1 cellular context compared by ENCODE assay signal in genomic region chr9:20621553-20622329, GRCh38.
TF ChIP-seq lines count a peak whose summit lies in the region.

No MANE protein-coding gene starts in this region.

TF ChIP-seq in GM12878, 131 proteins besides CTCF, POLR2A, EP300 and RAD21 (continued from another document):
- TF ChIP-seq ZBTB11 (CRISPR knock-in tag; IDR thresholded peaks at IDR 0.05) (no peak), ELK1 (IDR thresholded peaks at IDR 0.05; ENCODE audit: low read depth, low read length) (no peak), ESRRA (IDR thresholded peaks at IDR 0.05; ENCODE audit: low read length) (no peak), TARDBP (IDR thresholded peaks at IDR 0.05; ENCODE audit: borderline replicate concordance) (peak; percentile 36; the same call in 1 of the 2 replicates), IKZF1 (conservative IDR thresholded peaks at IDR 0.05) (0 out of 2 replicates have a peak, but pooled peaks have one; percentile 6), CHD2 (IDR thresholded peaks at IDR 0.05; ENCODE audit: borderline replicate concordance, low read depth, low read length) (no peak), PAX8 (IDR thresholded peaks at IDR 0.05) (no peak), ZBED1 (IDR thresholded peaks at IDR 0.05; ENCODE audit: borderline replicate concordance) (no peak), MTA3 (IDR thresholded peaks at IDR 0.05; ENCODE audit: borderline replicate concordance, low read length) (no peak), KDM1A (IDR thresholded peaks at IDR 0.05; ENCODE audit: borderline replicate concordance) (no peak), ZNF24 (IDR thresholded peaks at IDR 0.05) (no peak; the same call in 1 of the 2 replicates), NKRF (conservative IDR thresholded peaks at IDR 0.05) (peak; percentile 47; the same call in 1 of the 2 replicates), BCL3 (IDR thresholded peaks at IDR 0.05; ENCODE audit: borderline replicate concordance, insufficient read depth, low read depth, low read length, poor library complexity, severe bottlenecking) (no peak), BCL11A (IDR thresholded peaks at IDR 0.05; ENCODE audit: low read depth, low read length) (no peak), MEF2B (IDR thresholded peaks at IDR 0.05; ENCODE audit: partially characterized antibody, poor library complexity, severe bottlenecking) (no peak), NR2F1 (conservative IDR thresholded peaks at IDR 0.05) (no peak; the same call in 1 of the 2 replicates), LARP7 (IDR thresholded peaks at IDR 0.05) (peak; percentile 42; the same call in 1 of the 2 replicates), ZNF384 (IDR thresholded peaks at IDR 0.05; ENCODE audit: borderline replicate concordance, low read depth, low read length) (no peak), ATF3 (IDR thresholded peaks at IDR 0.05; ENCODE audit: borderline replicate concordance, extremely low read depth, low read depth, low read length) (no peak), SMARCA5 (IDR thresholded peaks at IDR 0.05) (peak; percentile 62), DPF2 (IDR thresholded peaks at IDR 0.05) (peak; percentile 76; the same call in 1 of the 2 replicates), RUNX3 (IDR thresholded peaks at IDR 0.05; ENCODE audit: low read length) (0 out of 2 replicates have a peak, but pooled peaks have one; percentile 16), POU2F2 (IDR thresholded peaks at IDR 0.05; ENCODE audit: borderline replicate concordance, low read depth, low read length) (no peak), CREB1 (IDR thresholded peaks at IDR 0.05; ENCODE audit: low read depth) (peak; percentile 10; the same call in 1 of the 2 replicates), SMAD5 (IDR thresholded peaks at IDR 0.05; ENCODE audit: low read depth) (no peak), SIN3A (IDR thresholded peaks at IDR 0.05; ENCODE audit: low read depth, low read length) (peak; percentile 19; the same call in 1 of the 2 replicates), STAT3 (IDR thresholded peaks at IDR 0.05; ENCODE audit: low read depth, low read length) (no peak), POLR2AphosphoS2 (IDR thresholded peaks at IDR 0.05; ENCODE audit: low read depth, low read length) (0 out of 2 replicates have a peak, but pooled peaks have one; percentile 7), ATF7 (IDR thresholded peaks at IDR 0.05; ENCODE audit: low read depth) (0 out of 2 replicates have a peak, but pooled peaks have one; percentile 11), ZNF217 (IDR thresholded peaks at IDR 0.05) (0 out of 2 replicates have a peak, but pooled peaks have one; percentile 35), ZNF622 (IDR thresholded peaks at IDR 0.05) (no peak), YY1 (IDR thresholded peaks at IDR 0.05; ENCODE audit: low read depth, low read length) (0 out of 2 replicates have a peak, but pooled peaks have one; percentile 28), SREBF1 (IDR thresholded peaks at IDR 0.05; ENCODE audit: low read length) (no peak), BACH1 (IDR thresholded peaks at IDR 0.05; ENCODE audit: borderline replicate concordance) (peak; percentile 53; the same call in 1 of the 2 replicates), HSF1 (IDR thresholded peaks at IDR 0.05; ENCODE audit: low read depth, low read length) (no peak), JUND (IDR thresholded peaks at IDR 0.05; ENCODE audit: low read depth, low read length) (no peak), FOS (IDR thresholded peaks at IDR 0.05; ENCODE audit: borderline replicate concordance, extremely low read depth, insufficient read length) (no peak), ASH2L (IDR thresholded peaks at IDR 0.05; ENCODE audit: borderline replicate concordance, low read depth) (peak; percentile 23; the same call in 1 of the 2 replicates)
- TF ChIP-seq, protein P1, sequence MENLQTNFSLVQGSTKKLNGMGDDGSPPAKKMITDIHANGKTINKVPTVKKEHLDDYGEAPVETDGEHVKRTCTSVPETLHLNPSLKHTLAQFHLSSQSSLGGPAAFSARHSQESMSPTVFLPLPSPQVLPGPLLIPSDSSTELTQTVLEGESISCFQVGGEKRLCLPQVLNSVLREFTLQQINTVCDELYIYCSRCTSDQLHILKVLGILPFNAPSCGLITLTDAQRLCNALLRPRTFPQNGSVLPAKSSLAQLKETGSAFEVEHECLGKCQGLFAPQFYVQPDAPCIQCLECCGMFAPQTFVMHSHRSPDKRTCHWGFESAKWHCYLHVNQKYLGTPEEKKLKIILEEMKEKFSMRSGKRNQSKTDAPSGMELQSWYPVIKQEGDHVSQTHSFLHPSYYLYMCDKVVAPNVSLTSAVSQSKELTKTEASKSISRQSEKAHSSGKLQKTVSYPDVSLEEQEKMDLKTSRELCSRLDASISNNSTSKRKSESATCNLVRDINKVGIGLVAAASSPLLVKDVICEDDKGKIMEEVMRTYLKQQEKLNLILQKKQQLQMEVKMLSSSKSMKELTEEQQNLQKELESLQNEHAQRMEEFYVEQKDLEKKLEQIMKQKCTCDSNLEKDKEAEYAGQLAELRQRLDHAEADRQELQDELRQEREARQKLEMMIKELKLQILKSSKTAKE (IDR thresholded peaks at IDR 0.05; ENCODE audit: low read depth, poor library complexity, severe bottlenecking): peak; percentile 10
- TF ChIP-seq, protein P2, sequence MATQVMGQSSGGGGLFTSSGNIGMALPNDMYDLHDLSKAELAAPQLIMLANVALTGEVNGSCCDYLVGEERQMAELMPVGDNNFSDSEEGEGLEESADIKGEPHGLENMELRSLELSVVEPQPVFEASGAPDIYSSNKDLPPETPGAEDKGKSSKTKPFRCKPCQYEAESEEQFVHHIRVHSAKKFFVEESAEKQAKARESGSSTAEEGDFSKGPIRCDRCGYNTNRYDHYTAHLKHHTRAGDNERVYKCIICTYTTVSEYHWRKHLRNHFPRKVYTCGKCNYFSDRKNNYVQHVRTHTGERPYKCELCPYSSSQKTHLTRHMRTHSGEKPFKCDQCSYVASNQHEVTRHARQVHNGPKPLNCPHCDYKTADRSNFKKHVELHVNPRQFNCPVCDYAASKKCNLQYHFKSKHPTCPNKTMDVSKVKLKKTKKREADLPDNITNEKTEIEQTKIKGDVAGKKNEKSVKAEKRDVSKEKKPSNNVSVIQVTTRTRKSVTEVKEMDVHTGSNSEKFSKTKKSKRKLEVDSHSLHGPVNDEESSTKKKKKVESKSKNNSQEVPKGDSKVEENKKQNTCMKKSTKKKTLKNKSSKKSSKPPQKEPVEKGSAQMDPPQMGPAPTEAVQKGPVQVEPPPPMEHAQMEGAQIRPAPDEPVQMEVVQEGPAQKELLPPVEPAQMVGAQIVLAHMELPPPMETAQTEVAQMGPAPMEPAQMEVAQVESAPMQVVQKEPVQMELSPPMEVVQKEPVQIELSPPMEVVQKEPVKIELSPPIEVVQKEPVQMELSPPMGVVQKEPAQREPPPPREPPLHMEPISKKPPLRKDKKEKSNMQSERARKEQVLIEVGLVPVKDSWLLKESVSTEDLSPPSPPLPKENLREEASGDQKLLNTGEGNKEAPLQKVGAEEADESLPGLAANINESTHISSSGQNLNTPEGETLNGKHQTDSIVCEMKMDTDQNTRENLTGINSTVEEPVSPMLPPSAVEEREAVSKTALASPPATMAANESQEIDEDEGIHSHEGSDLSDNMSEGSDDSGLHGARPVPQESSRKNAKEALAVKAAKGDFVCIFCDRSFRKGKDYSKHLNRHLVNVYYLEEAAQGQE (IDR thresholded peaks at IDR 0.05; ENCODE audit: low read depth, low read length): no peak
- TF ChIP-seq, protein P3, sequence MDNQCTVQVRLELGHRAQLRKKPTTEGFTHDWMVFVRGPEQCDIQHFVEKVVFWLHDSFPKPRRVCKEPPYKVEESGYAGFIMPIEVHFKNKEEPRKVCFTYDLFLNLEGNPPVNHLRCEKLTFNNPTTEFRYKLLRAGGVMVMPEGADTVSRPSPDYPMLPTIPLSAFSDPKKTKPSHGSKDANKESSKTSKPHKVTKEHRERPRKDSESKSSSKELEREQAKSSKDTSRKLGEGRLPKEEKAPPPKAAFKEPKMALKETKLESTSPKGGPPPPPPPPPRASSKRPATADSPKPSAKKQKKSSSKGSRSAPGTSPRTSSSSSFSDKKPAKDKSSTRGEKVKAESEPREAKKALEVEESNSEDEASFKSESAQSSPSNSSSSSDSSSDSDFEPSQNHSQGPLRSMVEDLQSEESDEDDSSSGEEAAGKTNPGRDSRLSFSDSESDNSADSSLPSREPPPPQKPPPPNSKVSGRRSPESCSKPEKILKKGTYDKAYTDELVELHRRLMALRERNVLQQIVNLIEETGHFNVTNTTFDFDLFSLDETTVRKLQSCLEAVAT (IDR thresholded peaks at IDR 0.05): 0 out of 2 replicates have a peak, but pooled peaks have one; percentile 23
